ENCODE assay signal across 15 cellular contexts in genomic region chr16:49697631-49698030, GRCh38.
"Had no signal": no experiment of that assay in that cellular context is flagged by ENCODE, and none has a peak within 500 bp of the region (broad histone marks: within the 10 kb centered on the region; RNA-seq: fewer than 3 reads in every experiment).

No MANE protein-coding gene starts in this region.

- H3K4me3 ChIP-seq: breast epithelium, esophagus squamous epithelium, transverse colon had no signal

- H3K36me3 ChIP-seq: breast epithelium, esophagus squamous epithelium, heart right ventricle, transverse colon had no signal

- H3K9me3 Mint-ChIP-seq: activated CD4-positive, alpha-beta memory T cell treated with anti-CD3 and anti-CD28 coated beads, Interleukin-2, amount 10 ng/mL, durations not matched to agents 7 days and 5 days; stimulated activated effector memory CD8-positive, alpha-beta T cell treated with anti-CD3 and anti-CD28 coated beads, Interleukin-12 subunit alpha, Interleukin-12 subunit beta, amount 100 ng/mL, for 72 hours; T-cell had no signal

- H3K27ac ChIP-seq: transverse colon, VCaP had no signal

- H3K27me3 ChIP-seq: breast epithelium had no signal

- H3K9me3 ChIP-seq: breast epithelium, esophagus squamous epithelium, heart right ventricle, transverse colon had no signal

- H3K27ac Mint-ChIP-seq: activated CD4-positive, alpha-beta memory T cell treated with anti-CD3 and anti-CD28 coated beads, Interleukin-2, amount 10 ng/mL, durations not matched to agents 7 days and 5 days; activated CD4-positive, alpha-beta T cell treated with anti-CD3 and anti-CD28 coated beads for 36 hours; activated naive CD8-positive, alpha-beta T cell; stimulated activated effector memory CD8-positive, alpha-beta T cell treated with anti-CD3 and anti-CD28 coated beads, Interleukin-12 subunit alpha, Interleukin-12 subunit beta, amount 100 ng/mL, for 72 hours; T-cell had no signal

- DNase-seq: activated CD4-positive, alpha-beta memory T cell treated with anti-CD3 and anti-CD28 coated beads, Interleukin-2, amount 10 ng/mL, durations not matched to agents 7 days and 5 days; activated CD4-positive, alpha-beta T cell treated with anti-CD3 and anti-CD28 coated beads for 36 hours; activated gamma-delta T cell; activated T-cell treated with anti-CD3 and anti-CD28 coated beads, Interleukin-2, amount 50 U/mL, for 48 hours; amygdala; esophagus squamous epithelium; foreskin fibroblast; T-cell; T1000; transverse colon had no signal

- H3K4me3 Mint-ChIP-seq: activated CD4-positive, alpha-beta memory T cell treated with anti-CD3 and anti-CD28 coated beads, Interleukin-2, amount 10 ng/mL, durations not matched to agents 7 days and 5 days; activated CD4-positive, alpha-beta T cell treated with anti-CD3 and anti-CD28 coated beads for 36 hours; activated naive CD8-positive, alpha-beta T cell; stimulated activated effector memory CD8-positive, alpha-beta T cell treated with anti-CD3 and anti-CD28 coated beads, Interleukin-12 subunit alpha, Interleukin-12 subunit beta, amount 100 ng/mL, for 72 hours; T-cell had no signal

- H3K4me1 Mint-ChIP-seq: activated CD4-positive, alpha-beta memory T cell treated with anti-CD3 and anti-CD28 coated beads, Interleukin-2, amount 10 ng/mL, durations not matched to agents 7 days and 5 days; activated CD4-positive, alpha-beta T cell treated with anti-CD3 and anti-CD28 coated beads for 36 hours; stimulated activated effector memory CD8-positive, alpha-beta T cell treated with anti-CD3 and anti-CD28 coated beads, Interleukin-12 subunit alpha, Interleukin-12 subunit beta, amount 100 ng/mL, for 72 hours; T-cell had no signal

- H3K36me3 Mint-ChIP-seq: activated naive CD8-positive, alpha-beta T cell; stimulated activated effector memory CD8-positive, alpha-beta T cell treated with anti-CD3 and anti-CD28 coated beads, Interleukin-12 subunit alpha, Interleukin-12 subunit beta, amount 100 ng/mL, for 72 hours; T-cell had no signal
